Comparison of ENCODE assay signal across 9 cellular contexts in genomic region chr19:10514211-10515145, GRCh38. TPM values are rescaled to one million over a fixed set of nuclear protein-coding genes. Genes with fewer than 3 reads are reported as not detected.
DNase-seq lines count a peak whose midpoint lies in the region; ATAC-seq, FAIRE-seq and TF ChIP-seq lines count a peak whose summit lies in the region.
"Had no signal": no experiment of that assay in that cellular context is flagged by ENCODE, and none has a peak within 500 bp of the region (broad histone marks: within the 10 kb centered on the region; RNA-seq: fewer than 3 reads in every experiment).

No MANE protein-coding gene starts in this region.

- H3K9me3 ChIP-seq in HepG2 (ENCODE audit: low read length): no peaks in the 10 kb centered on the region
- H3K9me3 ChIP-seq in right lobe of liver: no peaks in the 10 kb centered on the region
- H3K9me3 ChIP-seq in SJCRH30 (replicated peaks): no peaks in the 10 kb centered on the region

- H3K36me3 ChIP-seq in HepG2 (replicated peaks in 1 of 2; ENCODE audit: control insufficient read depth in 1 of 2, insufficient read depth in 2 of 2, low read length in 2 of 2) (no peaks in the 10 kb centered on the region), right lobe of liver (no peaks in the 10 kb centered on the region), SJCRH30 (no peaks in the 10 kb centered on the region)

- H3K27me3 ChIP-seq in HepG2 (ENCODE audit: control insufficient read depth in 1 of 2, insufficient read depth in 2 of 2, low read length in 2 of 2): peaks cover 15 to 64% of the 10 kb centered on the region in 2 experiments
- H3K27me3 ChIP-seq in right lobe of liver: peaks cover 0 to 21% of the 10 kb centered on the region in 2 donors
- H3K27me3 ChIP-seq in SJCRH30: peaks cover 4% of the 10 kb centered on the region

- no peak overlapping the region for H3K27ac Mint-ChIP-seq in activated naive CD4-positive, alpha-beta T cell treated with anti-CD3 and anti-CD28 coated beads, Interleukin-2, amount 50 U/mL, for 24 hours

- no peak for FAIRE-seq in HepG2 (lab: Jason Lieb, UNC)

- H3K4me1 ChIP-seq in HepG2 (ENCODE audit: insufficient read depth, low read length): peaks cover 60% of the 10 kb centered on the region
- peaks cover 0 to 6% (median 0%) of the 10 kb centered on the region in 4 donors for H3K4me1 ChIP-seq in right lobe of liver
- peaks cover 10% of the 10 kb centered on the region; the same call in 1 of the 2 replicates for H3K4me1 ChIP-seq in SJCRH30

- H3K79me2 ChIP-seq in HepG2 (ENCODE audit: insufficient read depth, low read length): no peaks in the 10 kb centered on the region

- 80% methylated on average over 10 of the region's 107 CpGs for WGBS in HepG2 (ENCODE audit: low lambda C conversion rate)
- WGBS in right lobe of liver (ENCODE audit: insufficient coverage, low coverage, low lambda C conversion rate, missing lambda C conversion rate): 14% methylated on average over 20 of the region's 107 CpGs

- intact Hi-C loops in HepG2 (cut with micrococcal nuclease; ENCODE audit: unreplicated experiment) (no loop called here), right lobe of liver (cut with DNase I) (no loop called here)

- TF ChIP-seq CTCF in HepG2 (CRISPR knock-in tag; IDR thresholded peaks at IDR 0.05) (no peak), right lobe of liver (IDR thresholded peaks at IDR 0.05) (no peak)

- TF ChIP-seq POLR2A in HepG2 (IDR thresholded peaks at IDR 0.05; ENCODE audit: insufficient read depth in 1 of 2, low read depth in 2 of 2, low read length in 2 of 2) (no peak), right lobe of liver (IDR thresholded peaks at IDR 0.05) (no peak)

- H4K20me1 ChIP-seq in HepG2 (ENCODE audit: insufficient read depth, low read length): no peaks in the 10 kb centered on the region

- H3K4me3 ChIP-seq in HepG2 (replicated peaks in 1 of 3; ENCODE audit: insufficient read depth in 1 of 3, low read depth in 2 of 3, low read length in 3 of 3) (peak overlapping the region in 1 of 3 experiments; percentile 23; a peak in 1 of 6 replicates), right lobe of liver (no peak overlapping the region), SJCRH30 (no peak overlapping the region)

- no peak overlapping the region for H3K9ac ChIP-seq in HepG2 (ENCODE audit: insufficient read depth, low read depth, low read length)

- 0 out of 2 replicates have a peak overlapping the region, but pooled peaks have one; percentile 23 for H3K4me2 ChIP-seq in HepG2 (ENCODE audit: low read depth, low read length)

- no peak for DNase-seq in HepG2 (ENCODE audit: low spot score)
- no peak for DNase-seq in right lobe of liver
- DNase-seq in left kidney (ENCODE audit: low read depth, low spot score): peak; percentile 73
- no peak for DNase-seq in EL
- no peak for DNase-seq in NCI-H526 (lab: John Stamatoyannopoulos, UW)
- no peak for DNase-seq in foreskin melanocyte
- DNase-seq in SJCRH30: no peak

- POLR2A ChIA-PET in HepG2 (lab: Yijun Ruan, JAX): no interaction called here

- H3K9me3 Mint-ChIP-seq in activated naive CD4-positive, alpha-beta T cell treated with anti-CD3 and anti-CD28 coated beads, Interleukin-2, amount 50 U/mL, for 24 hours: no peaks in the 10 kb centered on the region

- CTCF ChIA-PET in HepG2 (lab: Yijun Ruan, JAX; ENCODE audit: low intra/inter-chr PET ratio, low total read pairs): no interaction called here

- no peak for TF ChIP-seq EP300 in HepG2 (IDR thresholded peaks at IDR 0.05; ENCODE audit: low read depth in 2 of 2, low read length in 2 of 2)
- TF ChIP-seq EP300 in HepG2 (CRISPR knock-in tag; IDR thresholded peaks at IDR 0.05; ENCODE audit: borderline replicate concordance): no peak

- no peak for TF ChIP-seq RAD21 in HepG2 (CRISPR knock-in tag; IDR thresholded peaks at IDR 0.05)

- H3K4me3 Mint-ChIP-seq in activated naive CD4-positive, alpha-beta T cell treated with anti-CD3 and anti-CD28 coated beads, Interleukin-2, amount 50 U/mL, for 24 hours: peak overlapping the region; percentile 64

- BruUV-seq in HepG2 (replicated peaks; lab: Mats Ljungman, UMichigan): no TSS peak

- in situ Hi-C loops in HepG2 (cut with HindIII; ENCODE audit: extremely low pct_ligation_motif_present, low pct_unique_long_range_greater_than_20kb): no loop called here

- H3K36me3 Mint-ChIP-seq in activated naive CD4-positive, alpha-beta T cell treated with anti-CD3 and anti-CD28 coated beads, Interleukin-2, amount 50 U/mL, for 24 hours: peaks cover 4% of the 10 kb centered on the region

- H3K4me1 Mint-ChIP-seq in activated naive CD4-positive, alpha-beta T cell treated with anti-CD3 and anti-CD28 coated beads, Interleukin-2, amount 50 U/mL, for 24 hours: peaks cover 37% of the 10 kb centered on the region

- ATAC-seq in HepG2 (peak; percentile 54), right lobe of liver (no peak)
- ATAC-seq: left lobe of liver had no signal

- no peak overlapping the region for H2AFZ ChIP-seq in HepG2 (ENCODE audit: low read length)

- H3K27ac ChIP-seq in HepG2 (ENCODE audit: extremely low read length, insufficient read depth, low read length) (no peak overlapping the region), right lobe of liver (no peak overlapping the region), SJCRH30 (no peak overlapping the region)

- peaks cover 35% of the 10 kb centered on the region for H3K27me3 Mint-ChIP-seq in activated naive CD4-positive, alpha-beta T cell treated with anti-CD3 and anti-CD28 coated beads, Interleukin-2, amount 50 U/mL, for 24 hours

RNA-seq across cellular contexts. Expression of gene S1PR5, which starts 2.8 kb away (rescaled TPM):
- not detected in 2 replicates for total RNA-seq in HepG2 (2016; rRNA removed; fragmentation: Illumina TruSeq; extraction: Trizol)
- not detected in 2 replicates for total RNA-seq in HepG2 (2016; cell fraction: cytosol; rRNA removed; fragmentation: Illumina TruSeq; extraction: Trizol; ENCODE audit: low read depth)
- 0.09 TPM in 1 of 2 replicates, not detected in the other for total RNA-seq in HepG2 (2016; cell fraction: insoluble cytoplasmic fraction; rRNA removed; fragmentation: Illumina TruSeq; extraction: Trizol)
- total RNA-seq in HepG2 (2016; cell fraction: membrane; rRNA removed; fragmentation: Illumina TruSeq; extraction: Trizol): not detected in 2 replicates
- not detected in 2 replicates for total RNA-seq in HepG2 (2016; cell fraction: nucleus; rRNA removed; fragmentation: Illumina TruSeq; extraction: Trizol)
- 0.04 TPM in 1 of 2 replicates, not detected in the other for polyA plus RNA-seq in HepG2 (2011; rRNA removed)
- polyA plus RNA-seq in HepG2 (2011; cell fraction: cytosol; rRNA removed): 0.04 TPM in 1 of 2 replicates, not detected in the other
- not detected in 2 replicates for polyA plus RNA-seq in HepG2 (2011; cell fraction: nucleus; rRNA removed)
- polyA plus RNA-seq in HepG2 (2012): not detected in 2 replicates
- not detected in 2 replicates for polyA plus RNA-seq in HepG2 (2016; cell fraction: cytosol; fragmentation: Illumina TruSeq; extraction: Trizol; ENCODE audit: low read depth)
- polyA plus RNA-seq in HepG2 (2016; cell fraction: insoluble cytoplasmic fraction; fragmentation: Illumina TruSeq; extraction: Trizol; ENCODE audit: low read depth): not detected in 2 replicates
- polyA plus RNA-seq in HepG2 (2016; cell fraction: membrane; fragmentation: Illumina TruSeq; extraction: Trizol; ENCODE audit: low read depth): not detected in 2 replicates
- not detected in 2 replicates for polyA plus RNA-seq in HepG2 (2016; cell fraction: nucleus; fragmentation: Illumina TruSeq; extraction: Trizol; ENCODE audit: insufficient read depth, low read depth)
- 0.72 TPM in 1 of 2 replicates, not detected in the other for polyA minus RNA-seq in HepG2 (2011; rRNA and poly(A)+ RNA removed; ENCODE audit: low replicate concordance)
- not detected in 2 replicates for polyA minus RNA-seq in HepG2 (2011; cell fraction: cytosol; rRNA and poly(A)+ RNA removed)
- polyA minus RNA-seq in HepG2 (2011; cell fraction: nucleus; rRNA and poly(A)+ RNA removed): not detected in 2 replicates
- under 1 TPM in 5 of 6 experiments, not detected in 1; 0.20 to 0.43 (median 0.35) TPM for total RNA-seq in right lobe of liver
- total RNA-seq in SJCRH30 (2014; rRNA removed; shearing (Covaris generic)): 2.4 and 2.6 TPM in 2 replicates

RNA-seq across cellular contexts. Expression of gene KEAP1, which starts 11.3 kb away (rescaled TPM):
- total RNA-seq in HepG2 (2016; rRNA removed; fragmentation: Illumina TruSeq; extraction: Trizol) (72.9 and 75.5 TPM in 2 replicates), right lobe of liver (10 to 100 TPM; 36.7 to 60.7 (median 41.2) TPM)
- 37.8 and 38.2 TPM in 2 replicates for total RNA-seq in HepG2 (2016; cell fraction: cytosol; rRNA removed; fragmentation: Illumina TruSeq; extraction: Trizol; ENCODE audit: low read depth)
- total RNA-seq in HepG2 (2016; cell fraction: insoluble cytoplasmic fraction; rRNA removed; fragmentation: Illumina TruSeq; extraction: Trizol): 60.9 and 73.7 TPM in 2 replicates
- 75.5 and 78.9 TPM in 2 replicates for total RNA-seq in HepG2 (2016; cell fraction: membrane; rRNA removed; fragmentation: Illumina TruSeq; extraction: Trizol)
- 35.4 and 45.7 TPM in 2 replicates for total RNA-seq in HepG2 (2016; cell fraction: nucleus; rRNA removed; fragmentation: Illumina TruSeq; extraction: Trizol)
- polyA plus RNA-seq in HepG2 (2011; rRNA removed): 56.7 and 72.4 TPM in 2 replicates
- polyA plus RNA-seq in HepG2 (2011; cell fraction: cytosol; rRNA removed): 40.4 and 55.8 TPM in 2 replicates
- polyA plus RNA-seq in HepG2 (2011; cell fraction: nucleus; rRNA removed): 51.5 and 70.2 TPM in 2 replicates
- polyA plus RNA-seq in HepG2 (2012): 46.5 and 50.3 TPM in 2 replicates
- polyA plus RNA-seq in HepG2 (2016; cell fraction: cytosol; fragmentation: Illumina TruSeq; extraction: Trizol; ENCODE audit: low read depth): 24.3 and 29.7 TPM in 2 replicates
- polyA plus RNA-seq in HepG2 (2016; cell fraction: insoluble cytoplasmic fraction; fragmentation: Illumina TruSeq; extraction: Trizol; ENCODE audit: low read depth): 71.7 and 84.0 TPM in 2 replicates
- 56.3 and 60.2 TPM in 2 replicates for polyA plus RNA-seq in HepG2 (2016; cell fraction: membrane; fragmentation: Illumina TruSeq; extraction: Trizol; ENCODE audit: low read depth)
- polyA plus RNA-seq in HepG2 (2016; cell fraction: nucleus; fragmentation: Illumina TruSeq; extraction: Trizol; ENCODE audit: insufficient read depth, low read depth): 62.2 and 71.4 TPM in 2 replicates
- polyA minus RNA-seq in HepG2 (2011; rRNA and poly(A)+ RNA removed; ENCODE audit: low replicate concordance): 113 and 248 TPM in 2 replicates
- polyA minus RNA-seq in HepG2 (2011; cell fraction: cytosol; rRNA and poly(A)+ RNA removed): 40.0 and 43.1 TPM in 2 replicates
- 24.3 and 29.7 TPM in 2 replicates for polyA minus RNA-seq in HepG2 (2011; cell fraction: nucleus; rRNA and poly(A)+ RNA removed)
- 45.3 and 50.5 TPM in 2 replicates for total RNA-seq in SJCRH30 (2014; rRNA removed; shearing (Covaris generic))

RNA-seq across cellular contexts. Expression of gene ATG4D, which starts 29.2 kb away (rescaled TPM):
- total RNA-seq in HepG2 (2016; rRNA removed; fragmentation: Illumina TruSeq; extraction: Trizol): 9.3 and 19.0 TPM in 2 replicates
- total RNA-seq in HepG2 (2016; cell fraction: cytosol; rRNA removed; fragmentation: Illumina TruSeq; extraction: Trizol; ENCODE audit: low read depth): 20.9 and 26.1 TPM in 2 replicates
- total RNA-seq in HepG2 (2016; cell fraction: insoluble cytoplasmic fraction; rRNA removed; fragmentation: Illumina TruSeq; extraction: Trizol): 8.3 and 18.7 TPM in 2 replicates
- 35.4 and 38.3 TPM in 2 replicates for total RNA-seq in HepG2 (2016; cell fraction: membrane; rRNA removed; fragmentation: Illumina TruSeq; extraction: Trizol)
- 17.2 TPM in 2 replicates for total RNA-seq in HepG2 (2016; cell fraction: nucleus; rRNA removed; fragmentation: Illumina TruSeq; extraction: Trizol)
- 17.8 and 22.9 TPM in 2 replicates for polyA plus RNA-seq in HepG2 (2011; rRNA removed)
- 16.1 and 23.3 TPM in 2 replicates for polyA plus RNA-seq in HepG2 (2011; cell fraction: cytosol; rRNA removed)
- polyA plus RNA-seq in HepG2 (2011; cell fraction: nucleus; rRNA removed): 60.1 and 73.0 TPM in 2 replicates
- polyA plus RNA-seq in HepG2 (2012): 16.8 and 18.5 TPM in 2 replicates
- 22.2 and 28.5 TPM in 2 replicates for polyA plus RNA-seq in HepG2 (2016; cell fraction: cytosol; fragmentation: Illumina TruSeq; extraction: Trizol; ENCODE audit: low read depth)
- 11.1 and 14.6 TPM in 2 replicates for polyA plus RNA-seq in HepG2 (2016; cell fraction: insoluble cytoplasmic fraction; fragmentation: Illumina TruSeq; extraction: Trizol; ENCODE audit: low read depth)
- polyA plus RNA-seq in HepG2 (2016; cell fraction: membrane; fragmentation: Illumina TruSeq; extraction: Trizol; ENCODE audit: low read depth): 29.9 and 35.4 TPM in 2 replicates
- 35.0 and 45.7 TPM in 2 replicates for polyA plus RNA-seq in HepG2 (2016; cell fraction: nucleus; fragmentation: Illumina TruSeq; extraction: Trizol; ENCODE audit: insufficient read depth, low read depth)
- 33.4 and 51.6 TPM in 2 replicates for polyA minus RNA-seq in HepG2 (2011; rRNA and poly(A)+ RNA removed; ENCODE audit: low replicate concordance)
- 18.5 and 22.9 TPM in 2 replicates for polyA minus RNA-seq in HepG2 (2011; cell fraction: cytosol; rRNA and poly(A)+ RNA removed)
- polyA minus RNA-seq in HepG2 (2011; cell fraction: nucleus; rRNA and poly(A)+ RNA removed): 13.3 and 16.9 TPM in 2 replicates
- total RNA-seq in right lobe of liver: 10 to 100 TPM in 4 of 6 experiments, 1 to 10 TPM in 2; 8.1 to 19.7 (median 11.8) TPM
- 25.5 and 26.4 TPM in 2 replicates for total RNA-seq in SJCRH30 (2014; rRNA removed; shearing (Covaris generic))

RNA-seq across cellular contexts. Expression of gene KRI1, which starts 51.3 kb away (rescaled TPM):
- 10.2 and 11.7 TPM in 2 replicates for total RNA-seq in HepG2 (2016; rRNA removed; fragmentation: Illumina TruSeq; extraction: Trizol)
- 2.3 and 3.1 TPM in 2 replicates for total RNA-seq in HepG2 (2016; cell fraction: cytosol; rRNA removed; fragmentation: Illumina TruSeq; extraction: Trizol; ENCODE audit: low read depth)
- 8.4 and 12.8 TPM in 2 replicates for total RNA-seq in HepG2 (2016; cell fraction: insoluble cytoplasmic fraction; rRNA removed; fragmentation: Illumina TruSeq; extraction: Trizol)
- 3.2 and 3.9 TPM in 2 replicates for total RNA-seq in HepG2 (2016; cell fraction: membrane; rRNA removed; fragmentation: Illumina TruSeq; extraction: Trizol)
- total RNA-seq in HepG2 (2016; cell fraction: nucleus; rRNA removed; fragmentation: Illumina TruSeq; extraction: Trizol): 9.0 and 10.0 TPM in 2 replicates
- polyA plus RNA-seq in HepG2 (2011; rRNA removed): 9.1 and 12.7 TPM in 2 replicates
- polyA plus RNA-seq in HepG2 (2011; cell fraction: cytosol; rRNA removed): 4.8 and 4.9 TPM in 2 replicates
- 29.3 and 32.2 TPM in 2 replicates for polyA plus RNA-seq in HepG2 (2011; cell fraction: nucleus; rRNA removed)
- polyA plus RNA-seq in HepG2 (2012): 12.5 and 15.9 TPM in 2 replicates
- 1.9 and 2.1 TPM in 2 replicates for polyA plus RNA-seq in HepG2 (2016; cell fraction: cytosol; fragmentation: Illumina TruSeq; extraction: Trizol; ENCODE audit: low read depth)
- polyA plus RNA-seq in HepG2 (2016; cell fraction: insoluble cytoplasmic fraction; fragmentation: Illumina TruSeq; extraction: Trizol; ENCODE audit: low read depth): 11.0 and 12.8 TPM in 2 replicates
- 3.0 and 4.1 TPM in 2 replicates for polyA plus RNA-seq in HepG2 (2016; cell fraction: membrane; fragmentation: Illumina TruSeq; extraction: Trizol; ENCODE audit: low read depth)
- polyA plus RNA-seq in HepG2 (2016; cell fraction: nucleus; fragmentation: Illumina TruSeq; extraction: Trizol; ENCODE audit: insufficient read depth, low read depth): 59.6 and 63.0 TPM in 2 replicates
- 12.6 and 33.9 TPM in 2 replicates for polyA minus RNA-seq in HepG2 (2011; rRNA and poly(A)+ RNA removed; ENCODE audit: low replicate concordance)
- 5.1 and 8.9 TPM in 2 replicates for polyA minus RNA-seq in HepG2 (2011; cell fraction: cytosol; rRNA and poly(A)+ RNA removed)
- polyA minus RNA-seq in HepG2 (2011; cell fraction: nucleus; rRNA and poly(A)+ RNA removed): 8.8 and 9.8 TPM in 2 replicates
- 1 to 10 TPM; 5.8 to 9.6 (median 8.5) TPM for total RNA-seq in right lobe of liver
- total RNA-seq in SJCRH30 (2014; rRNA removed; shearing (Covaris generic)): 20.0 and 25.5 TPM in 2 replicates

RNA-seq across cellular contexts. Expression of gene CDKN2D, which starts 54.3 kb away (rescaled TPM):
- 4.8 and 5.4 TPM in 2 replicates for total RNA-seq in HepG2 (2016; rRNA removed; fragmentation: Illumina TruSeq; extraction: Trizol)
- total RNA-seq in HepG2 (2016; cell fraction: cytosol; rRNA removed; fragmentation: Illumina TruSeq; extraction: Trizol; ENCODE audit: low read depth): 4.1 and 5.0 TPM in 2 replicates
- 4.8 and 5.1 TPM in 2 replicates for total RNA-seq in HepG2 (2016; cell fraction: insoluble cytoplasmic fraction; rRNA removed; fragmentation: Illumina TruSeq; extraction: Trizol)
- 7.2 and 8.5 TPM in 2 replicates for total RNA-seq in HepG2 (2016; cell fraction: membrane; rRNA removed; fragmentation: Illumina TruSeq; extraction: Trizol)
- 2.6 and 3.2 TPM in 2 replicates for total RNA-seq in HepG2 (2016; cell fraction: nucleus; rRNA removed; fragmentation: Illumina TruSeq; extraction: Trizol)
- 8.0 and 8.6 TPM in 2 replicates for polyA plus RNA-seq in HepG2 (2011; rRNA removed)
- 9.2 and 13.0 TPM in 2 replicates for polyA plus RNA-seq in HepG2 (2011; cell fraction: cytosol; rRNA removed)
- 7.4 and 7.6 TPM in 2 replicates for polyA plus RNA-seq in HepG2 (2011; cell fraction: nucleus; rRNA removed)
- polyA plus RNA-seq in HepG2 (2012): 2.5 and 6.6 TPM in 2 replicates
- polyA plus RNA-seq in HepG2 (2016; cell fraction: cytosol; fragmentation: Illumina TruSeq; extraction: Trizol; ENCODE audit: low read depth): 6.2 and 7.7 TPM in 2 replicates
- 6.3 and 8.0 TPM in 2 replicates for polyA plus RNA-seq in HepG2 (2016; cell fraction: insoluble cytoplasmic fraction; fragmentation: Illumina TruSeq; extraction: Trizol; ENCODE audit: low read depth)
- polyA plus RNA-seq in HepG2 (2016; cell fraction: membrane; fragmentation: Illumina TruSeq; extraction: Trizol; ENCODE audit: low read depth): 8.2 and 8.7 TPM in 2 replicates
- polyA plus RNA-seq in HepG2 (2016; cell fraction: nucleus; fragmentation: Illumina TruSeq; extraction: Trizol; ENCODE audit: insufficient read depth, low read depth): 11.5 and 12.4 TPM in 2 replicates
- 7.8 and 7.9 TPM in 2 replicates for polyA minus RNA-seq in HepG2 (2011; rRNA and poly(A)+ RNA removed; ENCODE audit: low replicate concordance)
- polyA minus RNA-seq in HepG2 (2011; cell fraction: cytosol; rRNA and poly(A)+ RNA removed): 1.8 and 2.3 TPM in 2 replicates
- 0.39 and 0.87 TPM in 2 replicates for polyA minus RNA-seq in HepG2 (2011; cell fraction: nucleus; rRNA and poly(A)+ RNA removed)
- total RNA-seq in right lobe of liver: 1 to 10 TPM in 4 of 6 experiments, under 1 TPM in 2; 0.97 to 2.8 (median 2.0) TPM
- total RNA-seq in SJCRH30 (2014; rRNA removed; shearing (Covaris generic)): 7.5 and 7.9 TPM in 2 replicates
